Comparison of ENCODE assay signal across 15 cellular contexts in genomic region chr12:12548713-12549112, GRCh38.
"Had no signal": no experiment of that assay in that cellular context is flagged by ENCODE, and none has a peak within 500 bp of the region (broad histone marks: within the 10 kb centered on the region; RNA-seq: fewer than 3 reads in every experiment).

No MANE protein-coding gene starts in this region.

- H3K4me1 ChIP-seq: breast epithelium, lower lobe of right lung, sigmoid colon had no signal

- H3K27ac ChIP-seq: breast epithelium, epithelial cell of prostate, lower lobe of right lung, sigmoid colon, spleen had no signal

- DNase-seq: activated CD4-positive, alpha-beta memory T cell treated with anti-CD3 and anti-CD28 coated beads, Interleukin-2, amount 10 ng/mL, durations not matched to agents 7 days and 5 days; activated CD4-positive, alpha-beta T cell treated with anti-CD3 and anti-CD28 coated beads for 4 hours; activated T-cell treated with anti-CD3 and anti-CD28 coated beads, Interleukin-2, amount 50 U/mL, for 48 hours; aorta; cerebellar nuclear complex; head of caudate nucleus; lower lobe of right lung; midbrain; sigmoid colon; spleen; T-helper 9 cell had no signal

- H3K9me3 Mint-ChIP-seq: activated CD4-positive, alpha-beta memory T cell treated with anti-CD3 and anti-CD28 coated beads, Interleukin-2, amount 10 ng/mL, durations not matched to agents 7 days and 5 days; dendritic cell treated with granulocyte-macrophage colony-stimulating factor and Interleukin-4, amounts not matched to agents 40 ng/mL and 50 ng/mL, for 4 days; neural crest cell had no signal

- H3K4me3 ChIP-seq: breast epithelium, lower lobe of right lung, sigmoid colon, spleen had no signal

- H3K27ac Mint-ChIP-seq: activated CD4-positive, alpha-beta memory T cell treated with anti-CD3 and anti-CD28 coated beads, Interleukin-2, amount 10 ng/mL, durations not matched to agents 7 days and 5 days; dendritic cell treated with granulocyte-macrophage colony-stimulating factor and Interleukin-4, amounts not matched to agents 40 ng/mL and 50 ng/mL, for 4 days had no signal

- H3K36me3 ChIP-seq: breast epithelium, lower lobe of right lung, sigmoid colon had no signal

- H3K4me3 Mint-ChIP-seq: activated CD4-positive, alpha-beta memory T cell treated with anti-CD3 and anti-CD28 coated beads, Interleukin-2, amount 10 ng/mL, durations not matched to agents 7 days and 5 days; dendritic cell treated with granulocyte-macrophage colony-stimulating factor and Interleukin-4, amounts not matched to agents 40 ng/mL and 50 ng/mL, for 4 days; neural crest cell had no signal

- H3K9me3 ChIP-seq: breast epithelium, lower lobe of right lung, sigmoid colon, spleen had no signal

- ATAC-seq: lower lobe of right lung had no signal

- H3K27me3 ChIP-seq: breast epithelium, sigmoid colon, spleen had no signal

- H3K27me3 Mint-ChIP-seq: activated CD4-positive, alpha-beta memory T cell treated with anti-CD3 and anti-CD28 coated beads, Interleukin-2, amount 10 ng/mL, durations not matched to agents 7 days and 5 days; dendritic cell treated with granulocyte-macrophage colony-stimulating factor and Interleukin-4, amounts not matched to agents 40 ng/mL and 50 ng/mL, for 4 days had no signal
